1 cellular context compared by ENCODE assay signal in the genomic region with DNA sequence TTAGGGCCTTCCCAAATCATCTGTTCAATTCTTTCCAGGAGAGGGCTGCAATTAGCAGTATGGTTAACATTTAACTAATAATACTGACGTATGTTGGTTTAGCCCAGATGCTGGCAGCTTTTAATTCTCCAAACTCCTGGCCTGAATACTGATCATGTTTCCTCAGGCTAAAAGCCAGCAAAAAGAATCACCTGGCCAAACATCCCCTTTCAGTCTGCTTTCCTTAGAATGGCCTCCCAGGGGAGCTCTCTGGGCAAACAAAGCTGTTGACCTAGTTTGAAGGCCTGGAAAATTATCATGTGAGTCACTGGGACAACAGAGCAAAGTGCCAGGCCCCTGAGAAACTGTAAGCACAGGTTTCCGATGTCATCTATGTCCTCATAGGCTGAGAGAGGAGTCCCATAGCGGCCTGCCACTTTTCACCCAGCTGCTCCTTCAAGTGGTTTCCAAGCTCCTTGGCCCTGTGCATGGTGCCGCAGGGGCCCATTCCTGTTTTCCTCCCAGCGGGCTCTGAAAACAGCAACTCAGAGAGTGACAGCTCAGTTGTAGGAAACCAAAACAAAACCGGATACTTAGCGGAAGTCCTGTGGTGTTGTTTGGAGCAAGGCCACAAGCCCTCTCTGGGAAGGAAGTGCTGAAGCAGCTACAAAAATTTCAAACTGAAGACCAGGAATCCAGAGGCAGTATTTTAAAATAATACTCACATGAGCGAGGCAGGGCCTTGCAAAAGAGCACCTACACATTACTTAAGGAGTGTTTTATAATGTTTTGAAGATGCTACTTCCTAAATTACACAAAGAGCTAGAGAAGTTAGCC.
TF ChIP-seq lines count a peak whose summit lies in the region.

No MANE protein-coding gene starts in this region.

TF ChIP-seq in K562, 482 proteins besides CTCF, POLR2A, EP300 and RAD21 (continued from another document and continues in another):
- TF ChIP-seq, protein P1, sequence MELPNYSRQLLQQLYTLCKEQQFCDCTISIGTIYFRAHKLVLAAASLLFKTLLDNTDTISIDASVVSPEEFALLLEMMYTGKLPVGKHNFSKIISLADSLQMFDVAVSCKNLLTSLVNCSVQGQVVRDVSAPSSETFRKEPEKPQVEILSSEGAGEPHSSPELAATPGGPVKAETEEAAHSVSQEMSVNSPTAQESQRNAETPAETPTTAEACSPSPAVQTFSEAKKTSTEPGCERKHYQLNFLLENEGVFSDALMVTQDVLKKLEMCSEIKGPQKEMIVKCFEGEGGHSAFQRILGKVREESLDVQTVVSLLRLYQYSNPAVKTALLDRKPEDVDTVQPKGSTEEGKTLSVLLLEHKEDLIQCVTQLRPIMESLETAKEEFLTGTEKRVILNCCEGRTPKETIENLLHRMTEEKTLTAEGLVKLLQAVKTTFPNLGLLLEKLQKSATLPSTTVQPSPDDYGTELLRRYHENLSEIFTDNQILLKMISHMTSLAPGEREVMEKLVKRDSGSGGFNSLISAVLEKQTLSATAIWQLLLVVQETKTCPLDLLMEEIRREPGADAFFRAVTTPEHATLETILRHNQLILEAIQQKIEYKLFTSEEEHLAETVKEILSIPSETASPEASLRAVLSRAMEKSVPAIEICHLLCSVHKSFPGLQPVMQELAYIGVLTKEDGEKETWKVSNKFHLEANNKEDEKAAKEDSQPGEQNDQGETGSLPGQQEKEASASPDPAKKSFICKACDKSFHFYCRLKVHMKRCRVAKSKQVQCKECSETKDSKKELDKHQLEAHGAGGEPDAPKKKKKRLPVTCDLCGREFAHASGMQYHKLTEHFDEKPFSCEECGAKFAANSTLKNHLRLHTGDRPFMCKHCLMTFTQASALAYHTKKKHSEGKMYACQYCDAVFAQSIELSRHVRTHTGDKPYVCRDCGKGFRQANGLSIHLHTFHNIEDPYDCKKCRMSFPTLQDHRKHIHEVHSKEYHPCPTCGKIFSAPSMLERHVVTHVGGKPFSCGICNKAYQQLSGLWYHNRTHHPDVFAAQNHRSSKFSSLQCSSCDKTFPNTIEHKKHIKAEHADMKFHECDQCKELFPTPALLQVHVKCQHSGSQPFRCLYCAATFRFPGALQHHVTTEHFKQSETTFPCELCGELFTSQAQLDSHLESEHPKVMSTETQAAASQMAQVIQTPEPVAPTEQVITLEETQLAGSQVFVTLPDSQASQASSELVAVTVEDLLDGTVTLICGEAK (IDR thresholded peaks at IDR 0.05) = 0 out of 2 replicates have a peak, but pooled peaks have one; percentile 51
- TF ChIP-seq, protein P1 (CRISPR knock-in tag; IDR thresholded peaks at IDR 0.05) = no peak
- TF ChIP-seq RCOR1 (IDR thresholded peaks at IDR 0.05; ENCODE audit: borderline replicate concordance in 1 of 2, low read depth in 2 of 2, low read length in 2 of 2) (peak in 1 of 2 experiments; percentile 37; a peak in 1 of 4 replicates), RBBP5 (IDR thresholded peaks at IDR 0.05; ENCODE audit: borderline replicate concordance, insufficient read depth, low read length, poor library complexity, severe bottlenecking) (peak; percentile 67), CEBPB (tag; IDR thresholded peaks at IDR 0.05) (0 out of 2 replicates have a peak, but pooled peaks have one; percentile 22), PHB (CRISPR knock-in tag; IDR thresholded peaks at IDR 0.05) (no peak), CHD1 (IDR thresholded peaks at IDR 0.05; ENCODE audit: low read length) (no peak), SPI1 (IDR thresholded peaks at IDR 0.05; ENCODE audit: borderline replicate concordance, low read depth, low read length) (peak; percentile 90), KAT7 (CRISPR knock-in tag; IDR thresholded peaks at IDR 0.05; ENCODE audit: borderline replicate concordance) (no peak), CAMTA2 (CRISPR knock-in tag; conservative IDR thresholded peaks at IDR 0.05) (no peak), HIVEP1 (CRISPR knock-in tag; IDR thresholded peaks at IDR 0.05) (no peak), GTF2A2 (tag; IDR thresholded peaks at IDR 0.05) (no peak), MAZ (CRISPR knock-in tag; conservative IDR thresholded peaks at IDR 0.05 in 1 of 2, IDR thresholded peaks at IDR 0.05 in 1 of 2) (peak in 1 of 2 experiments; percentile 51; a peak in 2 of 4 replicates), SP2 (IDR thresholded peaks at IDR 0.05; ENCODE audit: extremely low read depth, low read depth, low read length, poor library complexity, severe bottlenecking) (no peak)
- TF ChIP-seq, protein P2, sequence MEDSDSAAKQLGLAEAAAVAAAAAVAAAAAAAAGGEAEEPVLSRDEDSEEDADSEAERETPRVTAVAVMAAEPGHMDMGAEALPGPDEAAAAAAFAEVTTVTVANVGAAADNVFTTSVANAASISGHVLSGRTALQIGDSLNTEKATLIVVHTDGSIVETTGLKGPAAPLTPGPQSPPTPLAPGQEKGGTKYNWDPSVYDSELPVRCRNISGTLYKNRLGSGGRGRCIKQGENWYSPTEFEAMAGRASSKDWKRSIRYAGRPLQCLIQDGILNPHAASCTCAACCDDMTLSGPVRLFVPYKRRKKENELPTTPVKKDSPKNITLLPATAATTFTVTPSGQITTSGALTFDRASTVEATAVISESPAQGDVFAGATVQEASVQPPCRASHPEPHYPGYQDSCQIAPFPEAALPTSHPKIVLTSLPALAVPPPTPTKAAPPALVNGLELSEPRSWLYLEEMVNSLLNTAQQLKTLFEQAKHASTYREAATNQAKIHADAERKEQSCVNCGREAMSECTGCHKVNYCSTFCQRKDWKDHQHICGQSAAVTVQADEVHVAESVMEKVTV (CRISPR knock-in tag; IDR thresholded peaks at IDR 0.05) = peak; percentile 6; the same call in 1 of the 2 replicates
- TF ChIP-seq, protein P3, sequence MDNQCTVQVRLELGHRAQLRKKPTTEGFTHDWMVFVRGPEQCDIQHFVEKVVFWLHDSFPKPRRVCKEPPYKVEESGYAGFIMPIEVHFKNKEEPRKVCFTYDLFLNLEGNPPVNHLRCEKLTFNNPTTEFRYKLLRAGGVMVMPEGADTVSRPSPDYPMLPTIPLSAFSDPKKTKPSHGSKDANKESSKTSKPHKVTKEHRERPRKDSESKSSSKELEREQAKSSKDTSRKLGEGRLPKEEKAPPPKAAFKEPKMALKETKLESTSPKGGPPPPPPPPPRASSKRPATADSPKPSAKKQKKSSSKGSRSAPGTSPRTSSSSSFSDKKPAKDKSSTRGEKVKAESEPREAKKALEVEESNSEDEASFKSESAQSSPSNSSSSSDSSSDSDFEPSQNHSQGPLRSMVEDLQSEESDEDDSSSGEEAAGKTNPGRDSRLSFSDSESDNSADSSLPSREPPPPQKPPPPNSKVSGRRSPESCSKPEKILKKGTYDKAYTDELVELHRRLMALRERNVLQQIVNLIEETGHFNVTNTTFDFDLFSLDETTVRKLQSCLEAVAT (IDR thresholded peaks at IDR 0.05) = no peak
- TF ChIP-seq, protein P4, sequence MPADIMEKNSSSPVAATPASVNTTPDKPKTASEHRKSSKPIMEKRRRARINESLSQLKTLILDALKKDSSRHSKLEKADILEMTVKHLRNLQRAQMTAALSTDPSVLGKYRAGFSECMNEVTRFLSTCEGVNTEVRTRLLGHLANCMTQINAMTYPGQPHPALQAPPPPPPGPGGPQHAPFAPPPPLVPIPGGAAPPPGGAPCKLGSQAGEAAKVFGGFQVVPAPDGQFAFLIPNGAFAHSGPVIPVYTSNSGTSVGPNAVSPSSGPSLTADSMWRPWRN (IDR thresholded peaks at IDR 0.05; ENCODE audit: low read depth) = no peak
- TF ChIP-seq, protein P5, sequence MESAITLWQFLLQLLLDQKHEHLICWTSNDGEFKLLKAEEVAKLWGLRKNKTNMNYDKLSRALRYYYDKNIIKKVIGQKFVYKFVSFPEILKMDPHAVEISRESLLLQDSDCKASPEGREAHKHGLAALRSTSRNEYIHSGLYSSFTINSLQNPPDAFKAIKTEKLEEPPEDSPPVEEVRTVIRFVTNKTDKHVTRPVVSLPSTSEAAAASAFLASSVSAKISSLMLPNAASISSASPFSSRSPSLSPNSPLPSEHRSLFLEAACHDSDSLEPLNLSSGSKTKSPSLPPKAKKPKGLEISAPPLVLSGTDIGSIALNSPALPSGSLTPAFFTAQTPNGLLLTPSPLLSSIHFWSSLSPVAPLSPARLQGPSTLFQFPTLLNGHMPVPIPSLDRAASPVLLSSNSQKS (CRISPR knock-in tag; IDR thresholded peaks at IDR 0.05) = no peak
- TF ChIP-seq, protein P6, sequence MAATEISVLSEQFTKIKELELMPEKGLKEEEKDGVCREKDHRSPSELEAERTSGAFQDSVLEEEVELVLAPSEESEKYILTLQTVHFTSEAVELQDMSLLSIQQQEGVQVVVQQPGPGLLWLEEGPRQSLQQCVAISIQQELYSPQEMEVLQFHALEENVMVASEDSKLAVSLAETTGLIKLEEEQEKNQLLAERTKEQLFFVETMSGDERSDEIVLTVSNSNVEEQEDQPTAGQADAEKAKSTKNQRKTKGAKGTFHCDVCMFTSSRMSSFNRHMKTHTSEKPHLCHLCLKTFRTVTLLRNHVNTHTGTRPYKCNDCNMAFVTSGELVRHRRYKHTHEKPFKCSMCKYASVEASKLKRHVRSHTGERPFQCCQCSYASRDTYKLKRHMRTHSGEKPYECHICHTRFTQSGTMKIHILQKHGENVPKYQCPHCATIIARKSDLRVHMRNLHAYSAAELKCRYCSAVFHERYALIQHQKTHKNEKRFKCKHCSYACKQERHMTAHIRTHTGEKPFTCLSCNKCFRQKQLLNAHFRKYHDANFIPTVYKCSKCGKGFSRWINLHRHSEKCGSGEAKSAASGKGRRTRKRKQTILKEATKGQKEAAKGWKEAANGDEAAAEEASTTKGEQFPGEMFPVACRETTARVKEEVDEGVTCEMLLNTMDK (IDR thresholded peaks at IDR 0.05; ENCODE audit: borderline replicate concordance, insufficient read depth, low read depth, low read length, poor library complexity, severe bottlenecking) = no peak
- TF ChIP-seq, protein P7, sequence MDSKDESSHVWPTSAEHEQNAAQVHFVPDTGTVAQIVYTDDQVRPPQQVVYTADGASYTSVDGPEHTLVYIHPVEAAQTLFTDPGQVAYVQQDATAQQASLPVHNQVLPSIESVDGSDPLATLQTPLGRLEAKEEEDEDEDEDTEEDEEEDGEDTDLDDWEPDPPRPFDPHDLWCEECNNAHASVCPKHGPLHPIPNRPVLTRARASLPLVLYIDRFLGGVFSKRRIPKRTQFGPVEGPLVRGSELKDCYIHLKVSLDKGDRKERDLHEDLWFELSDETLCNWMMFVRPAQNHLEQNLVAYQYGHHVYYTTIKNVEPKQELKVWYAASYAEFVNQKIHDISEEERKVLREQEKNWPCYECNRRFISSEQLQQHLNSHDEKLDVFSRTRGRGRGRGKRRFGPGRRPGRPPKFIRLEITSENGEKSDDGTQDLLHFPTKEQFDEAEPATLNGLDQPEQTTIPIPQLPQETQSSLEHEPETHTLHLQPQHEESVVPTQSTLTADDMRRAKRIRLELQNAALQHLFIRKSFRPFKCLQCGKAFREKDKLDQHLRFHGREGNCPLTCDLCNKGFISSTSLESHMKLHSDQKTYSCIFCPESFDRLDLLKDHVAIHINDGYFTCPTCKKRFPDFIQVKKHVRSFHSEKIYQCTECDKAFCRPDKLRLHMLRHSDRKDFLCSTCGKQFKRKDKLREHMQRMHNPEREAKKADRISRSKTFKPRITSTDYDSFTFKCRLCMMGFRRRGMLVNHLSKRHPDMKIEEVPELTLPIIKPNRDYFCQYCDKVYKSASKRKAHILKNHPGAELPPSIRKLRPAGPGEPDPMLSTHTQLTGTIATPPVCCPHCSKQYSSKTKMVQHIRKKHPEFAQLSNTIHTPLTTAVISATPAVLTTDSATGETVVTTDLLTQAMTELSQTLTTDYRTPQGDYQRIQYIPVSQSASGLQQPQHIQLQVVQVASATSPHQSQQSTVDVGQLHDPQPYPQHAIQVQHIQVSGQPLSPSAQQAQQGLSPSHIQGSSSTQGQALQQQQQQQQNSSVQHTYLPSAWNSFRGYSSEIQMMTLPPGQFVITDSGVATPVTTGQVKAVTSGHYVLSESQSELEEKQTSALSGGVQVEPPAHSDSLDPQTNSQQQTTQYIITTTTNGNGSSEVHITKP (IDR thresholded peaks at IDR 0.05; ENCODE audit: partially characterized antibody) = peak; percentile 92
- TF ChIP-seq, protein P8, sequence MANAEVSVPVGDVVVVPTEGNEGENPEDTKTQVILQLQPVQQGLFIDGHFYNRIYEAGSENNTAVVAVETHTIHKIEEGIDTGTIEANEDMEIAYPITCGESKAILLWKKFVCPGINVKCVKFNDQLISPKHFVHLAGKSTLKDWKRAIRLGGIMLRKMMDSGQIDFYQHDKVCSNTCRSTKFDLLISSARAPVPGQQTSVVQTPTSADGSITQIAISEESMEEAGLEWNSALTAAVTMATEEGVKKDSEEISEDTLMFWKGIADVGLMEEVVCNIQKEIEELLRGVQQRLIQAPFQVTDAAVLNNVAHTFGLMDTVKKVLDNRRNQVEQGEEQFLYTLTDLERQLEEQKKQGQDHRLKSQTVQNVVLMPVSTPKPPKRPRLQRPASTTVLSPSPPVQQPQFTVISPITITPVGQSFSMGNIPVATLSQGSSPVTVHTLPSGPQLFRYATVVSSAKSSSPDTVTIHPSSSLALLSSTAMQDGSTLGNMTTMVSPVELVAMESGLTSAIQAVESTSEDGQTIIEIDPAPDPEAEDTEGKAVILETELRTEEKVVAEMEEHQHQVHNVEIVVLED (CRISPR knock-in tag; IDR thresholded peaks at IDR 0.05) = no peak
